10 cellular contexts compared by ENCODE assay signal in genomic region chrX:15781964-15782711, GRCh38. TPM values are rescaled to one million over a fixed set of nuclear protein-coding genes. Genes with fewer than 3 reads are reported as not detected.
DNase-seq lines count a peak whose midpoint lies in the region; ATAC-seq, FAIRE-seq and TF ChIP-seq lines count a peak whose summit lies in the region.
"Had no signal": no experiment of that assay in that cellular context is flagged by ENCODE, and none has a peak within 500 bp of the region (broad histone marks: within the 10 kb centered on the region; RNA-seq: fewer than 3 reads in every experiment).

No MANE protein-coding gene starts in this region.

- intact Hi-C loops in prostate gland (cut with DNase I): no loop called here

- no peaks in the 10 kb centered on the region for H4K20me1 ChIP-seq in astrocyte (ENCODE audit: insufficient read depth, low read length)

- no peak overlapping the region for H3K27ac Mint-ChIP-seq in astrocyte (ENCODE audit: unreplicated experiment)

- no peaks in the 10 kb centered on the region for H3K27me3 Mint-ChIP-seq in astrocyte (ENCODE audit: low read depth, unreplicated experiment)

- no peak overlapping the region for H3K9ac ChIP-seq in astrocyte (ENCODE audit: low read length)

- no peak overlapping the region for H3K4me2 ChIP-seq in astrocyte (ENCODE audit: low read length)
- H3K4me2 ChIP-seq: PC-9 had no signal

- no peak overlapping the region for H3K4me3 Mint-ChIP-seq in astrocyte (ENCODE audit: unreplicated experiment)

- H3K4me3 ChIP-seq in GM12864 (ENCODE audit: low read depth, low read length) (peak overlapping the region; percentile 47), astrocyte (ENCODE audit: insufficient read depth, low read depth, low read length) (no peak overlapping the region), prostate gland (no peak overlapping the region)
- H3K4me3 ChIP-seq: PC-9 had no signal

- no peaks in the 10 kb centered on the region for H3K79me2 ChIP-seq in astrocyte (ENCODE audit: insufficient read depth, low read length)

- H3K4me1 ChIP-seq in astrocyte (ENCODE audit: insufficient read depth, low read length): no peaks in the 10 kb centered on the region
- no peaks in the 10 kb centered on the region for H3K4me1 ChIP-seq in prostate gland (replicated peaks)

- ATAC-seq in GM19468 (IDR thresholded peaks at IDR 0.05; ENCODE audit: extremely low read depth, unreplicated experiment) (peak; percentile 53), HG03439 (IDR thresholded peaks at IDR 0.05; ENCODE audit: unreplicated experiment) (peak; percentile 82)

- H3K9me3 ChIP-seq in astrocyte (ENCODE audit: insufficient read depth, low read depth, low read length): no peaks in the 10 kb centered on the region
- no peaks in the 10 kb centered on the region for H3K9me3 ChIP-seq in prostate gland

- no peak for TF ChIP-seq POLR2A in prostate gland (IDR thresholded peaks at IDR 0.05)

- 76% methylated on average over 13 of the region's 13 CpGs for WGBS in prostate gland

- H3K27ac ChIP-seq in astrocyte (ENCODE audit: low read depth, low read length) (no peak overlapping the region), prostate gland (no peak overlapping the region)
- H3K27ac ChIP-seq: PC-9 had no signal

- H3K27me3 ChIP-seq in astrocyte (ENCODE audit: insufficient read depth, low read length): no peaks in the 10 kb centered on the region
- H3K27me3 ChIP-seq in prostate gland (replicated peaks; ENCODE audit: insufficient read depth): no peaks in the 10 kb centered on the region

- no peaks in the 10 kb centered on the region for H3K36me3 ChIP-seq in astrocyte (ENCODE audit: insufficient read depth, low read length)
- H3K36me3 ChIP-seq in prostate gland: no peaks in the 10 kb centered on the region

- H2AFZ ChIP-seq in astrocyte (ENCODE audit: low read depth, low read length): no peak overlapping the region
- H2AFZ ChIP-seq: PC-9 had no signal

- H3K9me3 Mint-ChIP-seq in astrocyte (ENCODE audit: unreplicated experiment): no peaks in the 10 kb centered on the region

- TF ChIP-seq CTCF in GM12864 (IDR thresholded peaks at IDR 0.05; ENCODE audit: low read depth, low read length, missing control alignments) (no peak), astrocyte (IDR thresholded peaks at IDR 0.05; ENCODE audit: insufficient read depth, low read depth, low read length) (no peak), prostate gland (IDR thresholded peaks at IDR 0.05) (no peak)

- DNase-seq in GM12864 (ENCODE audit: low read depth) (peak; percentile 59), astrocyte (ENCODE audit: low read depth) (no peak), NCI-H1092 (lab: John Stamatoyannopoulos, UW) (no peak), DMS114 treated with DMSO at 0.1 percent for 48 hours (lab: John Stamatoyannopoulos, UW; ENCODE audit: unreplicated experiment) (no peak), prostate gland (ENCODE audit: low spot score) (no peak), NCI-H1694 (lab: John Stamatoyannopoulos, UW) (no peak)
- DNase-seq: caudate nucleus, PC-9 had no signal

- H3K4me1 Mint-ChIP-seq in astrocyte (ENCODE audit: low read depth, unreplicated experiment): no peaks in the 10 kb centered on the region

- FAIRE-seq in astrocyte (lab: Jason Lieb, UNC): peak; percentile 67

- H3K36me3 Mint-ChIP-seq in astrocyte (ENCODE audit: low read depth, unreplicated experiment): no peaks in the 10 kb centered on the region

RNA-seq across cellular contexts. Expression of gene ZRSR2, which starts 8.1 kb away (rescaled TPM):
- 7.3 and 9.3 TPM in 2 replicates for total RNA-seq in astrocyte
- total RNA-seq in prostate gland: 1 to 10 TPM; 2.9 to 6.2 TPM

RNA-seq across cellular contexts. Expression of gene CA5B, which starts 44.1 kb away (rescaled TPM):
- total RNA-seq in astrocyte: 6.1 and 6.4 TPM in 2 replicates
- total RNA-seq in prostate gland: 10 to 100 TPM in 1 of 2 donors, 1 to 10 TPM in 1; 4.6 to 35.7 TPM
